ENCODE assay signal across 1 cellular context in the genomic region with DNA sequence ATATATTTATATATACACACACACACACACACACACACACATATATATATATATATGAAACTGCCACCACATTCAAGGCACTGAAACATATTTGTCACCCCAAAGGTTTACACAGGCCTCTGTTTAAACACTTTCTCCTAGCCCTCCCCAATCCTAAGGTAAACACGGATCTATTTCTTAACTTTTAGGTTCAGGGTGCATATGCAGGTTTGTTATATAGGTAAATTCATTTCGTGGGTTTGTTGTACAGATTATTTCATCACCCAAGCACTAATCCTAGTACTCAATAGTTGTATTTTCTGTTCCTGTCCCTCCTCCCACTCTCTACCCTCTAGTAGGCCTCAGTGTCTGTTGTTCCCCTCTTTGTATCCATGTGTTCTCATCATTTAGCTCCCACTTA.
TF ChIP-seq lines count a peak whose summit lies in the region.

No MANE protein-coding gene starts in this region.

TF ChIP-seq in WTC11, 78 proteins besides CTCF, POLR2A, EP300 and RAD21:
- TF ChIP-seq, protein P1, sequence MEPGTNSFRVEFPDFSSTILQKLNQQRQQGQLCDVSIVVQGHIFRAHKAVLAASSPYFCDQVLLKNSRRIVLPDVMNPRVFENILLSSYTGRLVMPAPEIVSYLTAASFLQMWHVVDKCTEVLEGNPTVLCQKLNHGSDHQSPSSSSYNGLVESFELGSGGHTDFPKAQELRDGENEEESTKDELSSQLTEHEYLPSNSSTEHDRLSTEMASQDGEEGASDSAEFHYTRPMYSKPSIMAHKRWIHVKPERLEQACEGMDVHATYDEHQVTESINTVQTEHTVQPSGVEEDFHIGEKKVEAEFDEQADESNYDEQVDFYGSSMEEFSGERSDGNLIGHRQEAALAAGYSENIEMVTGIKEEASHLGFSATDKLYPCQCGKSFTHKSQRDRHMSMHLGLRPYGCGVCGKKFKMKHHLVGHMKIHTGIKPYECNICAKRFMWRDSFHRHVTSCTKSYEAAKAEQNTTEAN (CRISPR knock-in tag; IDR thresholded peaks at IDR 0.05): no peak
- TF ChIP-seq, protein P2, sequence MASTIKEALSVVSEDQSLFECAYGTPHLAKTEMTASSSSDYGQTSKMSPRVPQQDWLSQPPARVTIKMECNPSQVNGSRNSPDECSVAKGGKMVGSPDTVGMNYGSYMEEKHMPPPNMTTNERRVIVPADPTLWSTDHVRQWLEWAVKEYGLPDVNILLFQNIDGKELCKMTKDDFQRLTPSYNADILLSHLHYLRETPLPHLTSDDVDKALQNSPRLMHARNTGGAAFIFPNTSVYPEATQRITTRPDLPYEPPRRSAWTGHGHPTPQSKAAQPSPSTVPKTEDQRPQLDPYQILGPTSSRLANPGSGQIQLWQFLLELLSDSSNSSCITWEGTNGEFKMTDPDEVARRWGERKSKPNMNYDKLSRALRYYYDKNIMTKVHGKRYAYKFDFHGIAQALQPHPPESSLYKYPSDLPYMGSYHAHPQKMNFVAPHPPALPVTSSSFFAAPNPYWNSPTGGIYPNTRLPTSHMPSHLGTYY (CRISPR knock-in tag; IDR thresholded peaks at IDR 0.05): no peak
- TF ChIP-seq GABPB1 (CRISPR knock-in tag; IDR thresholded peaks at IDR 0.05): peak; percentile 63
